16 cellular contexts compared by ENCODE assay signal in the genomic region with DNA sequence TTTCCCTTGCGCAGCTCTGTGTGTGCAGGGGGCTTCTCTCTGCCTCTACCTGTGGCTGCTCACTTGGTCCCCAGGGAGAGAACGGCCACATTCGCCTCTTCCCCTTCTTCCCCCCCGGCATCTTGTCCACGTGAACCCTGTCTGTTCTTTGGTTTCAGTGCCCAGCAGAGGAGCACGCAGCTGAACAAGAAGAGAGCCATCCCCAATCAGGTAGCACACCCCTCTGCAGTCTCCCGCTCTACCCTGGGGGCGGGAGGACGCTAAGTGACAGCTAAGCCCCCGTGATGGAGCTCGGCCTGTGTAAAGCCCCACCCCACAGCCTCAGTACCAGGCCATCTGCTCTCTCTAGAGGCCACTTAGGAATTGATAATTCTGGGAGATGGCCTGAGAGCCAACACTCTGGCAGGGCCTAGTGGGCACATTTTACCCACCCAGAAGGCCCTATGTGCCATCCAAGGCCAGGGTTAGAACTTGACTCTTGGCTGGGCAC. TPM values are rescaled to one million over a fixed set of nuclear protein-coding genes. Genes with fewer than 3 reads are reported as not detected.
"Had no signal": no experiment of that assay in that cellular context is flagged by ENCODE, and none has a peak within 500 bp of the region (broad histone marks: within the 10 kb centered on the region; RNA-seq: fewer than 3 reads in every experiment).

No MANE protein-coding gene starts in this region.

- H3K27ac ChIP-seq: ascending aorta, esophagus squamous epithelium, foreskin keratinocyte, thoracic aorta had no signal

- H3K27me3 ChIP-seq: ascending aorta, esophagus squamous epithelium, foreskin keratinocyte, heart right ventricle, left lung had no signal

- H3K27me3 Mint-ChIP-seq: activated CD4-positive, alpha-beta T cell treated with anti-CD3 and anti-CD28 coated beads, Interleukin-2, amount 10 ng/mL, durations not matched to agents 24 days and 14 days; activated naive CD8-positive, alpha-beta T cell treated with anti-CD3 and anti-CD28 coated beads, Interleukin-2, amount 50 U/mL, for 24 hours; stimulated activated naive CD8-positive, alpha-beta T cell treated with anti-CD3 and anti-CD28 coated beads, Interleukin-15, amount 100 ng/mL, for 72 hours had no signal

- ATAC-seq: activated naive CD8-positive, alpha-beta T cell treated with anti-CD3 and anti-CD28 coated beads, Interleukin-2, amount 50 U/mL, for 24 hours; activated T-cell treated with anti-CD3 and anti-CD28 coated beads, Interleukin-2, amount 50 U/mL, for 4 hours; foreskin keratinocyte; heart right ventricle; sciatic nerve; stimulated activated naive CD8-positive, alpha-beta T cell treated with anti-CD3 and anti-CD28 coated beads, Interleukin-15, amount 100 ng/mL, for 72 hours had no signal

- H3K4me3 ChIP-seq: ascending aorta, esophagus squamous epithelium, heart right ventricle, left lung, thoracic aorta had no signal

- H3K4me3 Mint-ChIP-seq: activated CD4-positive, alpha-beta T cell treated with anti-CD3 and anti-CD28 coated beads, Interleukin-2, amount 10 ng/mL, durations not matched to agents 24 days and 14 days; activated naive CD8-positive, alpha-beta T cell treated with anti-CD3 and anti-CD28 coated beads, Interleukin-2, amount 50 U/mL, for 24 hours; activated T-cell treated with anti-CD3 and anti-CD28 coated beads, Interleukin-2, amount 50 U/mL, for 4 hours; nephron; stimulated activated naive CD8-positive, alpha-beta T cell treated with anti-CD3 and anti-CD28 coated beads, Interleukin-15, amount 100 ng/mL, for 72 hours had no signal

- H3K9me3 Mint-ChIP-seq: activated naive CD8-positive, alpha-beta T cell treated with anti-CD3 and anti-CD28 coated beads, Interleukin-2, amount 50 U/mL, for 24 hours; activated T-cell treated with anti-CD3 and anti-CD28 coated beads, Interleukin-2, amount 50 U/mL, for 4 hours; nephron had no signal

- H3K4me1 ChIP-seq: ascending aorta had no signal

- H3K27ac Mint-ChIP-seq: activated naive CD8-positive, alpha-beta T cell treated with anti-CD3 and anti-CD28 coated beads, Interleukin-2, amount 50 U/mL, for 24 hours; nephron had no signal

- FAIRE-seq: islet of Langerhans had no signal

- H3K9me3 ChIP-seq: ascending aorta, esophagus squamous epithelium, heart right ventricle, left lung, thoracic aorta had no signal

- DNase-seq: activated CD4-positive, alpha-beta T cell treated with anti-CD3 and anti-CD28 coated beads, Interleukin-2, amount 10 ng/mL, durations not matched to agents 24 days and 14 days; activated gamma-delta T cell; activated naive CD8-positive, alpha-beta T cell treated with anti-CD3 and anti-CD28 coated beads, Interleukin-2, amount 50 U/mL, for 24 hours; activated T-cell treated with anti-CD3 and anti-CD28 coated beads, Interleukin-2, amount 50 U/mL, for 4 hours; esophagus squamous epithelium; foreskin keratinocyte; heart right ventricle; mesenchymal stem cell; stimulated activated naive CD8-positive, alpha-beta T cell treated with anti-CD3 and anti-CD28 coated beads, Interleukin-15, amount 100 ng/mL, for 72 hours had no signal

RNA-seq across cellular contexts. Expression of gene C19orf38, which starts 42.4 kb away (rescaled TPM):
- total RNA-seq: ascending aorta, foreskin keratinocyte, pulmonary artery endothelial cell had no signal
